Comparison of ENCODE assay signal across 1 cellular context in the genomic region with DNA sequence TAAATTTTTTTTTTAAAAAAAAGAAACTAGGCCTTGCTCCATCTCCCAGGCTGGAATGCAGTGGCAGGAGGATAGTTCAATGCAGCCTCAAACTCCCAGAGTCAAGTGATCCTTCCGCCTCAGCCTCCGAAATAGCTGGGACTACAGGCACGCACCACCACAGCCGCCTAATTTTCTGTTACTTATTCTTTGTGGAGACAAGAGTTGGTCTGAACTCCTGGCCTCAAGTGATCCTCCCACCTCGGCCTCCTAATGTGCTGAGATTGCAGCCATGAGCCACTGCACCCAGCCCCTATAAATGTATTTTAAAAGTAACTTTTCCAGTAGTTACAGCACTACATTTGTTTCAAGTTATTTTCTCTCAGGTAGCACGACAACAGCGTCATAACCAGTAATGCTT.
TF ChIP-seq lines count a peak whose summit lies in the region.

No MANE protein-coding gene starts in this region.

TF ChIP-seq in HepG2, 621 proteins besides CTCF, POLR2A, EP300 and RAD21:
- TF ChIP-seq MAFK (conservative IDR thresholded peaks at IDR 0.05 in 1 of 2, IDR thresholded peaks at IDR 0.05 in 1 of 2; ENCODE audit: low read length in 2 of 2) (no peak), ZNF552 (CRISPR knock-in tag; IDR thresholded peaks at IDR 0.05; ENCODE audit: borderline replicate concordance) (no peak), CBX2 (IDR thresholded peaks at IDR 0.05; ENCODE audit: low read depth, low read length) (no peak), CBX2 (CRISPR knock-in tag; IDR thresholded peaks at IDR 0.05; ENCODE audit: low read depth) (no peak)
